In the genomic region with DNA sequence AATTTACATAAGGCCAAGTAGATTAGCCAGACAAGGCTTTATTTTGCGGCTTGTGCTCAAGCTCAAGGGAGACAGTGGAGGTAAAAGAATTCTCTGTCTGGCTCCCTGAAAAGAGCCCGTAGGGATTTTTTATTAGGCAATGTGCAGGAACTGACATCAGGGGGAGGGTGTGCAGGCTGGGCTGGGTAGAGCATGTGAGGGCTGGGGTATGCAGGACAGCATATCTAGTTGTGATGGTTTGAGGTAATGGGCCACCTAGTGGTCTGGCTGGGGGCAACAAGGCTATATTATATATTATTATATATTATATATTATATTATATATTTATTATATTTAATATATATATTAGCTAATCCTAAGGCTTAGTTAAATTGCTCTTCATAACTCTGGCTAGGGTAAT, we compare ENCODE assay signal across 1 cellular context.
TF ChIP-seq lines count a peak whose summit lies in the region.

No MANE protein-coding gene starts in this region.

TF ChIP-seq in HCT116, 20 proteins besides CTCF, POLR2A, EP300 and RAD21 (continued from another document):
- TF ChIP-seq, protein P1, sequence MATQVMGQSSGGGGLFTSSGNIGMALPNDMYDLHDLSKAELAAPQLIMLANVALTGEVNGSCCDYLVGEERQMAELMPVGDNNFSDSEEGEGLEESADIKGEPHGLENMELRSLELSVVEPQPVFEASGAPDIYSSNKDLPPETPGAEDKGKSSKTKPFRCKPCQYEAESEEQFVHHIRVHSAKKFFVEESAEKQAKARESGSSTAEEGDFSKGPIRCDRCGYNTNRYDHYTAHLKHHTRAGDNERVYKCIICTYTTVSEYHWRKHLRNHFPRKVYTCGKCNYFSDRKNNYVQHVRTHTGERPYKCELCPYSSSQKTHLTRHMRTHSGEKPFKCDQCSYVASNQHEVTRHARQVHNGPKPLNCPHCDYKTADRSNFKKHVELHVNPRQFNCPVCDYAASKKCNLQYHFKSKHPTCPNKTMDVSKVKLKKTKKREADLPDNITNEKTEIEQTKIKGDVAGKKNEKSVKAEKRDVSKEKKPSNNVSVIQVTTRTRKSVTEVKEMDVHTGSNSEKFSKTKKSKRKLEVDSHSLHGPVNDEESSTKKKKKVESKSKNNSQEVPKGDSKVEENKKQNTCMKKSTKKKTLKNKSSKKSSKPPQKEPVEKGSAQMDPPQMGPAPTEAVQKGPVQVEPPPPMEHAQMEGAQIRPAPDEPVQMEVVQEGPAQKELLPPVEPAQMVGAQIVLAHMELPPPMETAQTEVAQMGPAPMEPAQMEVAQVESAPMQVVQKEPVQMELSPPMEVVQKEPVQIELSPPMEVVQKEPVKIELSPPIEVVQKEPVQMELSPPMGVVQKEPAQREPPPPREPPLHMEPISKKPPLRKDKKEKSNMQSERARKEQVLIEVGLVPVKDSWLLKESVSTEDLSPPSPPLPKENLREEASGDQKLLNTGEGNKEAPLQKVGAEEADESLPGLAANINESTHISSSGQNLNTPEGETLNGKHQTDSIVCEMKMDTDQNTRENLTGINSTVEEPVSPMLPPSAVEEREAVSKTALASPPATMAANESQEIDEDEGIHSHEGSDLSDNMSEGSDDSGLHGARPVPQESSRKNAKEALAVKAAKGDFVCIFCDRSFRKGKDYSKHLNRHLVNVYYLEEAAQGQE (IDR thresholded peaks at IDR 0.05; ENCODE audit: low read depth), result no peak
